ENCODE assay signal across 34 cellular contexts in genomic region chr2:207194028-207194427, GRCh38.
"Had no signal": no experiment of that assay in that cellular context is flagged by ENCODE, and none has a peak within 500 bp of the region (broad histone marks: within the 10 kb centered on the region; RNA-seq: fewer than 3 reads in every experiment).

No MANE protein-coding gene starts in this region.

- H3K4me3 ChIP-seq: MG63 had no signal

- H3K36me3 ChIP-seq: MG63 had no signal

- H3K27me3 ChIP-seq: MG63 had no signal

- H3K9me3 ChIP-seq: MG63 had no signal

- DNase-seq: Karpas-422, Kasumi-1, MG63, MM.1S, MV-4-11, NCI-H1048, NCI-H1092, NCI-H1092 treated with DMSO at 0.1 percent for 48 hours, NCI-H1105, NCI-H1105 treated with DMSO at 0.1 percent for 48 hours, NCI-H1417, NCI-H1417 treated with DMSO at 0.1 percent for 48 hours, NCI-H1436, NCI-H1436 treated with DMSO at 0.1 percent for 48 hours, NCI-H146, NCI-H1694, NCI-H1694 treated with DMSO at 0.1 percent for 48 hours, NCI-H187, NCI-H187 treated with DMSO at 0.1 percent for 48 hours, NCI-H1930, NCI-H2029, NCI-H2029 treated with DMSO at 0.1 percent for 48 hours, NCI-H2081, NCI-H2081 treated with DMSO at 0.1 percent for 48 hours, NCI-H2107, NCI-H2171, NCI-H2171 treated with DMSO at 0.1 percent for 48 hours, NCI-H2227 treated with DMSO at 0.1 percent for 48 hours, NCI-H226, NCI-H345, NCI-H446, NCI-H446 treated with DMSO at 0.1 percent for 48 hours, NCI-H510A, NCI-H510A treated with DMSO at 0.1 percent for 48 hours had no signal
